ENCODE assay signal across 10 cellular contexts in genomic region chr19:14619404-14619803, GRCh38. TPM values are rescaled to one million over a fixed set of nuclear protein-coding genes. Genes with fewer than 3 reads are reported as not detected.
"Had no signal": no experiment of that assay in that cellular context is flagged by ENCODE, and none has a peak within 500 bp of the region (broad histone marks: within the 10 kb centered on the region; RNA-seq: fewer than 3 reads in every experiment).

No MANE protein-coding gene starts in this region.

- H3K27me3 Mint-ChIP-seq: IgD-negative memory B cell had no signal

- H3K4me3 Mint-ChIP-seq: IgD-negative memory B cell had no signal

- H3K4me3 ChIP-seq: GM23248, HAP-1 had no signal

- ATAC-seq: HCT116 had no signal

- FAIRE-seq: HTR-8/SVneo had no signal

- H3K27ac ChIP-seq: GM23248 had no signal

- H3K9ac ChIP-seq: GM23248 had no signal

- H3K36me3 ChIP-seq: HAP-1 had no signal

- H3K4me1 ChIP-seq: HAP-1 had no signal

- DNase-seq: GM23248, GOT3, H7, KG1 had no signal

- H2AFZ ChIP-seq: GM23248 had no signal

RNA-seq across cellular contexts. Expression of gene CLEC17A, which starts 36.5 kb away (rescaled TPM):
- total RNA-seq: GM23248, H4, H7, HT-29 had no signal
- polyA plus RNA-seq: GM23248 had no signal

RNA-seq across cellular contexts. Expression of gene ADGRE3, which starts 55.2 kb away (rescaled TPM):
- total RNA-seq: GM23248, H4, H7, HT-29 had no signal
- polyA plus RNA-seq: GM23248, IgD-negative memory B cell had no signal
